In genomic region chr14:81466854-81467253, GRCh38 we compare ENCODE assay signal across 8 cellular contexts.
"Had no signal": no experiment of that assay in that cellular context is flagged by ENCODE, and none has a peak within 500 bp of the region (broad histone marks: within the 10 kb centered on the region; RNA-seq: fewer than 3 reads in every experiment).

No MANE protein-coding gene starts in this region.

- H3K27ac Mint-ChIP-seq: HFFc6, IgD-negative memory B cell had no signal

- DNase-seq: GM23248, GOT3, H7, HFFc6, KBM-7 had no signal

- H3K27me3 Mint-ChIP-seq: IgD-negative memory B cell had no signal

- H3K9me3 Mint-ChIP-seq: HFFc6, IgD-negative memory B cell had no signal

- H3K4me3 Mint-ChIP-seq: HFFc6, IgD-negative memory B cell had no signal

- ATAC-seq: HCT116, HepG2 had no signal
